Comparison of ENCODE assay signal across 22 cellular contexts in genomic region chr5:109486200-109486804, GRCh38.
"Had no signal": no experiment of that assay in that cellular context is flagged by ENCODE, and none has a peak within 500 bp of the region (broad histone marks: within the 10 kb centered on the region; RNA-seq: fewer than 3 reads in every experiment).

No MANE protein-coding gene starts in this region.

- H3K36me3 Mint-ChIP-seq: mesothelial cell of epicardium had no signal

- H3K27ac Mint-ChIP-seq: activated CD4-positive, alpha-beta T cell treated with anti-CD3 and anti-CD28 coated beads, Interleukin-2, amount 10 ng/mL, durations not matched to agents 24 days and 14 days; activated CD8-positive, alpha-beta T cell treated with anti-CD3 and anti-CD28 coated beads for 36 hours; activated naive CD4-positive, alpha-beta T cell treated with anti-CD3 and anti-CD28 coated beads for 36 hours; activated T-helper 17 cell treated with anti-CD3 and anti-CD28 coated beads, Interleukin-2, amount 50 U/mL, for 72 hours; mesothelial cell of epicardium had no signal

- H3K9me3 Mint-ChIP-seq: activated CD4-positive, alpha-beta T cell treated with anti-CD3 and anti-CD28 coated beads, Interleukin-2, amount 10 ng/mL, durations not matched to agents 24 days and 14 days; activated CD8-positive, alpha-beta T cell treated with anti-CD3 and anti-CD28 coated beads for 36 hours; activated naive CD4-positive, alpha-beta T cell treated with anti-CD3 and anti-CD28 coated beads for 36 hours; activated T-helper 17 cell treated with anti-CD3 and anti-CD28 coated beads, Interleukin-2, amount 50 U/mL, for 72 hours; mesothelial cell of epicardium had no signal

- H3K27ac ChIP-seq: breast epithelium, tibial artery, uterus had no signal

- H3K36me3 ChIP-seq: breast epithelium, tibial artery, uterus had no signal

- H3K4me1 ChIP-seq: breast epithelium, uterus had no signal

- H3K27me3 ChIP-seq: breast epithelium, tibial artery, uterus had no signal

- FAIRE-seq: islet of Langerhans had no signal

- H3K4me3 ChIP-seq: breast epithelium, tibial artery, uterus had no signal

- H3K27me3 Mint-ChIP-seq: activated CD8-positive, alpha-beta T cell treated with anti-CD3 and anti-CD28 coated beads for 36 hours; activated T-helper 17 cell treated with anti-CD3 and anti-CD28 coated beads, Interleukin-2, amount 50 U/mL, for 72 hours had no signal

- DNase-seq: activated CD4-positive, alpha-beta T cell treated with anti-CD3 and anti-CD28 coated beads, Interleukin-2, amount 10 ng/mL, durations not matched to agents 24 days and 14 days; activated CD8-positive, alpha-beta T cell treated with anti-CD3 and anti-CD28 coated beads for 36 hours; activated naive CD4-positive, alpha-beta T cell treated with anti-CD3 and anti-CD28 coated beads for 36 hours; activated T-cell treated with anti-CD3 and anti-CD28 coated beads, Interleukin-2, amount 50 U/mL, for 1 hour; effector CD4-positive, alpha-beta T cell; hippocampal formation; left colon; nucleus accumbens; retina; stimulated activated CD4-positive, alpha-beta T cell treated with anti-CD3 and anti-CD28 coated beads, Interleukin-12 subunit alpha, Interleukin-12 subunit beta, amount 100 ng/mL, for 4 hours; stimulated activated CD4-positive, alpha-beta T cell treated with anti-CD3 and anti-CD28 coated beads, Interleukin-1b, Interleukin-23, amount 100 ng/mL, for 48 hours; stimulated activated naive CD8-positive, alpha-beta T cell treated with anti-CD3 and anti-CD28 coated beads, Interleukin-15, Interleukin-2, amounts not matched to agents 100 U/mL and 50 U/mL, for 24 hours; substantia nigra; T1000; tibial artery; uterus had no signal

- H3K4me3 Mint-ChIP-seq: activated CD4-positive, alpha-beta T cell treated with anti-CD3 and anti-CD28 coated beads, Interleukin-2, amount 10 ng/mL, durations not matched to agents 24 days and 14 days; activated CD8-positive, alpha-beta T cell treated with anti-CD3 and anti-CD28 coated beads for 36 hours; activated naive CD4-positive, alpha-beta T cell treated with anti-CD3 and anti-CD28 coated beads for 36 hours; activated T-helper 17 cell treated with anti-CD3 and anti-CD28 coated beads, Interleukin-2, amount 50 U/mL, for 72 hours; mesothelial cell of epicardium; nephron had no signal

- H3K4me1 Mint-ChIP-seq: activated CD4-positive, alpha-beta T cell treated with anti-CD3 and anti-CD28 coated beads, Interleukin-2, amount 10 ng/mL, durations not matched to agents 24 days and 14 days; activated T-helper 17 cell treated with anti-CD3 and anti-CD28 coated beads, Interleukin-2, amount 50 U/mL, for 72 hours had no signal

- ATAC-seq: activated CD8-positive, alpha-beta T cell treated with anti-CD3 and anti-CD28 coated beads for 36 hours; activated T-helper 17 cell treated with anti-CD3 and anti-CD28 coated beads, Interleukin-2, amount 50 U/mL, for 72 hours; esophagus mucosa; left colon; stimulated activated naive CD8-positive, alpha-beta T cell treated with anti-CD3 and anti-CD28 coated beads, Interleukin-15, Interleukin-2, amounts not matched to agents 100 U/mL and 50 U/mL, for 24 hours had no signal

- H3K9me3 ChIP-seq: breast epithelium, tibial artery, uterus had no signal
